Comparison of ENCODE assay signal across 8 cellular contexts in the genomic region with DNA sequence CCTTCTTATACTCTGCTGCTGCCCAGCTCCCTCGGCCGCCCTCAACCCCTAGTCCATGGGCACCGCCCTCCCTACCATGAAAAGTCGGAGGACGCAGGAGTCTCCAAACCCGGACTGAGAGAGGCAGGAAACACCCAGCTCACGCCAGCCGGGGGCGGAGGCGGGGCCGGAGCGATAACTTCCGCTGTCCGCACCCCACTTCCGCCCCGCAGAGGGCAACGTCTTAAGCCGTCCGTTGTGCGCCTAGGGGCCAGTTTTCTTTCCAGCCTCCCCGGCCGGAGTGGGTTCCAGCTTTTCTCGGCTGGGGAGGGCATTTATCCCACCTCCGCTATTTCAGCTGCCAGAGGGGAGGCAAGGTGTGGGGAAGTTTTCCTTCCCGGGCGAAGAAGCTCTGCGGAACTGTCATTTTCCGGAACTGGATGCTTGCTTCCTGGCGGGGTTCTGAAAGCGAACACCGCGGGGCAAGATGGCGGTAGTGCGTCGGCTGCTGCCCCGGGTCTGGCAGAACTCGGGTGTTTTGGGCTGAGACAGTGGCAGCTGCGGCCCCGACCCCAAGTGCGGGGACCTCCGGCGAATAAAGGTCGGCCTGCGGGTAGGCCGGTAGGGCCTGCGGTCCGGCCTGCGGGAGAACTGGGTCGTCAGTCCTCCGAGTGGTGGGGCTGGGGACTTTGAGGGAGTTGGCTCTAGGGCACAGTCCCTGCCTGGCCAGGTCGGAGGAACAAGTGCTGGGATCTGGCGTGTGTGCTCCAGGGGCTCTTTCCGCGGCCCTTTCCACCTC. TPM values are rescaled to one million over a fixed set of nuclear protein-coding genes. Genes with fewer than 3 reads are reported as not detected.
DNase-seq lines count a peak whose midpoint lies in the region; ATAC-seq, FAIRE-seq and TF ChIP-seq lines count a peak whose summit lies in the region.

A gene with protein sequence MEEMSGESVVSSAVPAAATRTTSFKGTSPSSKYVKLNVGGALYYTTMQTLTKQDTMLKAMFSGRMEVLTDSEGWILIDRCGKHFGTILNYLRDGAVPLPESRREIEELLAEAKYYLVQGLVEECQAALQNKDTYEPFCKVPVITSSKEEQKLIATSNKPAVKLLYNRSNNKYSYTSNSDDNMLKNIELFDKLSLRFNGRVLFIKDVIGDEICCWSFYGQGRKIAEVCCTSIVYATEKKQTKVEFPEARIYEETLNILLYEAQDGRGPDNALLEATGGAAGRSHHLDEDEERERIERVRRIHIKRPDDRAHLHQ (minus strand): TSS at position 116 of the 778 bp plus-strand sequence. CDS start 38 bp downstream, at position 78.
TSS of gene UBE3B (plus strand) at position 450 of the 778 bp plus-strand sequence. CDS start 5,918 bp downstream, outside the sequence.

- H3K27me3 ChIP-seq in HUES6 (ENCODE audit: control insufficient read depth, insufficient read depth, low read length), result no peaks in the 10 kb centered on the region
- H3K27me3 ChIP-seq in NT2/D1 (ENCODE audit: insufficient read depth, insufficient read length), result no peaks in the 10 kb centered on the region
- no peaks in the 10 kb centered on the region for H3K27me3 ChIP-seq in H1 (replicated peaks in 1 of 4; ENCODE audit: control insufficient read depth in 3 of 4, extremely low read depth in 1 of 4, insufficient read depth in 3 of 4, low read length in 3 of 4)
- H3K27me3 ChIP-seq in mesendoderm (ENCODE audit: insufficient read depth, low read length, poor library complexity), result no peaks in the 10 kb centered on the region

- H3K56ac ChIP-seq in H1 (replicated peaks; ENCODE audit: insufficient read length, low read depth, low read length), result peak within 1 kb of the TSS; percentile 74
- H3K56ac ChIP-seq in mesendoderm (ENCODE audit: low read length), result peak within 1 kb of the TSS; percentile 98

- H2BK15ac ChIP-seq in H1 (ENCODE audit: low read length) (peak within 1 kb of the TSS; percentile 84; the same call in 1 of the 2 replicates), mesendoderm (replicated peaks; ENCODE audit: low read depth) (no peak within 1 kb of the TSS)

- TF ChIP-seq POLR2A in H1 (IDR thresholded peaks at IDR 0.05; ENCODE audit: control extremely low read depth in 1 of 2, low read depth in 2 of 2, low read length in 2 of 2), result peak; percentile 23 to 72

- H2BK12ac ChIP-seq in H1 (ENCODE audit: low read depth, low read length), result peak within 1 kb of the TSS; percentile 77; the same call in 1 of the 2 replicates

- H4K20me1 ChIP-seq in H1 (replicated peaks in 1 of 2; ENCODE audit: control insufficient read depth in 1 of 2, insufficient read depth in 2 of 2, low read length in 2 of 2), result peaks cover 6 to 19% of the 10 kb centered on the region in 2 experiments

- no peak; a peak in 2 of 4 replicates for TF ChIP-seq RAD21 in H1 (IDR thresholded peaks at IDR 0.05 in 1 of 2, conservative IDR thresholded peaks at IDR 0.05 in 1 of 2; ENCODE audit: low read depth in 2 of 2, low read length in 2 of 2)

- DNase-seq in Caki2 (ENCODE audit: low read depth), result peak; percentile 77
- peak; percentile 85 for DNase-seq in NT2/D1 (ENCODE audit: low read depth, low spot score)
- DNase-seq in activated CD8-positive, alpha-beta memory T cell treated with anti-CD3 and anti-CD28 coated beads for 48 hours (ENCODE audit: low read depth in 2 of 3, low spot score in 2 of 3), result peak; percentile 71 to 85 (median 74)
- peak in 1 of 2 experiments; percentile 93 for DNase-seq in H1 (ENCODE audit: low read depth in 1 of 2, low spot score in 2 of 2)
- peak; percentile 96 for DNase-seq in mesendoderm
- DNase-seq in stimulated activated CD8-positive, alpha-beta memory T cell treated with anti-CD3 and anti-CD28 coated beads, Interleukin-12 subunit alpha, Interleukin-12 subunit beta, amount 100 ng/mL, for 4 hours (ENCODE audit: low read depth), result peak; percentile 74

- TF ChIP-seq EP300 in H1 (IDR thresholded peaks at IDR 0.05; ENCODE audit: borderline replicate concordance in 1 of 2, low read depth in 2 of 2, low read length in 2 of 2), result no peak

- H4K5ac ChIP-seq in H1 (ENCODE audit: insufficient read length, low read depth, low read length), result peak within 1 kb of the TSS; percentile 98
- no peak within 1 kb of the TSS for H4K5ac ChIP-seq in mesendoderm (ENCODE audit: low read length)

- H3K36me3 ChIP-seq in HUES6 (ENCODE audit: control insufficient read depth, insufficient read depth, low read length), result peaks cover 9% of the 10 kb centered on the region; the same call in 1 of the 2 replicates
- peaks cover 58% of the 10 kb centered on the region for H3K36me3 ChIP-seq in NT2/D1 (ENCODE audit: insufficient read depth, insufficient read length, low read length)
- H3K36me3 ChIP-seq in H1 (ENCODE audit: control insufficient read depth in 2 of 4, insufficient read depth in 4 of 4, low read length in 3 of 4), result no peaks in the 10 kb centered on the region; a peak in 1 of 8 replicates
- no peaks in the 10 kb centered on the region for H3K36me3 ChIP-seq in mesendoderm (ENCODE audit: control insufficient read depth, insufficient read depth, low read length)

- peaks cover 11% of the 10 kb centered on the region for H3K23me2 ChIP-seq in H1 (ENCODE audit: low read depth, low read length)

- no peak for TF ChIP-seq CTCF in H1 (IDR thresholded peaks at IDR 0.05; ENCODE audit: control extremely low read depth in 1 of 3, insufficient read depth in 1 of 3, low read depth in 1 of 3, low read length in 3 of 3)

- H3K79me1 ChIP-seq in H1 (ENCODE audit: low read depth, low read length), result peaks cover 14% of the 10 kb centered on the region
- H3K79me1 ChIP-seq in mesendoderm (ENCODE audit: low read length), result peaks cover 27% of the 10 kb centered on the region

- no peak for FAIRE-seq in H1 (lab: Jason Lieb, UNC)

- 1% methylated on average over 41 of the region's 54 CpGs; no CpG with 5 or more reads in 1 of the 2 experiments for WGBS in H1 (ENCODE audit: extremely low coverage in 1 of 2, insufficient coverage in 1 of 2, insufficient read length in 1 of 2, insufficient replicate concordance in 2 of 2, low coverage in 1 of 2, low lambda C conversion rate in 2 of 2, missing lambda C conversion rate in 1 of 2), 2 experiments
- WGBS in mesendoderm (ENCODE audit: extremely low coverage, insufficient coverage, low lambda C conversion rate), result no CpG with 5 or more reads among the region's 54 CpGs

- H3K4ac ChIP-seq in H1 (replicated peaks; ENCODE audit: insufficient read length, low read depth, low read length), result peak within 1 kb of the TSS; percentile 58
- H3K4ac ChIP-seq in mesendoderm (ENCODE audit: low read depth, low read length), result peak within 1 kb of the TSS; percentile 77

- peaks cover 11% of the 10 kb centered on the region; the same call in 1 of the 2 replicates for H3K4me1 ChIP-seq in HUES6 (ENCODE audit: control insufficient read depth, insufficient read depth, low read length)
- H3K4me1 ChIP-seq in NT2/D1 (ENCODE audit: insufficient read depth, insufficient read length), result no peaks in the 10 kb centered on the region
- H3K4me1 ChIP-seq in H1 (replicated peaks in 1 of 4; ENCODE audit: control insufficient read depth in 3 of 4, insufficient read depth in 4 of 4, low read length in 3 of 4), result peaks cover 0 to 10% (median 5%) of the 10 kb centered on the region in 4 experiments; a peak in 4 of 7 replicates
- H3K4me1 ChIP-seq in mesendoderm (ENCODE audit: control insufficient read depth, low read depth, low read length), result peaks cover 6% of the 10 kb centered on the region

- peak within 1 kb of the TSS; percentile 92 for H2BK5ac ChIP-seq in H1 (ENCODE audit: low read depth, low read length)
- H2BK5ac ChIP-seq in mesendoderm (ENCODE audit: low read length), result peak within 1 kb of the TSS; percentile 90

- H3K23ac ChIP-seq in H1 (ENCODE audit: insufficient read length) (no peak within 1 kb of the TSS), mesendoderm (ENCODE audit: low read length) (no peak within 1 kb of the TSS)

- in situ Hi-C loops in Caki2 (cut with HindIII; ENCODE audit: low pct_unique_long_range_greater_than_20kb, low sequenced_read_pairs), result no loop called here

- H3K9me3 ChIP-seq in HUES6 (ENCODE audit: control insufficient read depth, insufficient read depth, low read depth, low read length), result no peaks in the 10 kb centered on the region
- no peaks in the 10 kb centered on the region for H3K9me3 ChIP-seq in NT2/D1 (ENCODE audit: insufficient read depth, low read length)
- no peaks in the 10 kb centered on the region for H3K9me3 ChIP-seq in H1 (ENCODE audit: insufficient read depth in 2 of 2, low read depth in 1 of 2, low read length in 1 of 2)

- no peak within 1 kb of the TSS for H3K14ac ChIP-seq in H1 (ENCODE audit: insufficient read length)

- H3K4me2 ChIP-seq in H1 (ENCODE audit: insufficient read depth in 1 of 2, low read depth in 2 of 2, low read length in 2 of 2) (peak within 1 kb of the TSS; percentile 87 to 98), mesendoderm (ENCODE audit: low read length) (peak within 1 kb of the TSS; percentile 97)

- H3K4me3 ChIP-seq in HUES6 (ENCODE audit: low read depth, low read length) (peak within 1 kb of the TSS; percentile 97), NT2/D1 (ENCODE audit: insufficient read length, low read depth) (peak within 1 kb of the TSS; percentile 82), H1 (ENCODE audit: extremely low read depth in 1 of 4, insufficient read depth in 2 of 4, low read depth in 3 of 4, low read length in 4 of 4) (peak within 1 kb of the TSS; percentile 92 to 97 (median 94)), mesendoderm (ENCODE audit: low read length) (peak within 1 kb of the TSS; percentile 88)

- H4K8ac ChIP-seq in H1 (ENCODE audit: extremely low read depth, insufficient read depth, low read length) (peak within 1 kb of the TSS; percentile 99), mesendoderm (ENCODE audit: low read depth, low read length) (peak within 1 kb of the TSS; percentile 58)

- H2BK120ac ChIP-seq in H1 (replicated peaks; ENCODE audit: low read depth, low read length), result peak within 1 kb of the TSS; percentile 91
- H2BK120ac ChIP-seq in mesendoderm (ENCODE audit: low read depth, low read length), result peak within 1 kb of the TSS; percentile 95

- ATAC-seq in GM21447 (IDR thresholded peaks at IDR 0.05; ENCODE audit: unreplicated experiment), result peak; percentile 90

- CTCF ChIA-PET in H1 (lab: Charles Lee; ENCODE audit: partially characterized antibody), result interaction anchor here (1.4 to 19.5 kb wide), 4 partner anchors 10 to 90 kb away, joined by 4 to 245 read pairs (median 6); no protein-coding TSS in a partner anchor

- no peak within 1 kb of the TSS for H2BK20ac ChIP-seq in H1 (ENCODE audit: low read length)

- POLR2A ChIA-PET in H1 (lab: Charles Lee; ENCODE audit: partially characterized antibody), result interaction anchor here (0.8 to 3.2 kb wide), 9 partner anchors 8 to 109 kb away, joined by 3 to 23 read pairs (median 5); no protein-coding TSS in a partner anchor

- peak within 1 kb of the TSS; percentile 97 for H3K9ac ChIP-seq in HUES6 (ENCODE audit: low read length)
- peak within 1 kb of the TSS; percentile 94 for H3K9ac ChIP-seq in NT2/D1 (ENCODE audit: insufficient read length, low read depth)
- peak within 1 kb of the TSS; percentile 89 to 92 (median 90) for H3K9ac ChIP-seq in H1 (replicated peaks in 1 of 4; ENCODE audit: extremely low read depth in 1 of 4, low read depth in 3 of 4, low read length in 3 of 4)
- peak within 1 kb of the TSS; percentile 76 for H3K9ac ChIP-seq in mesendoderm (ENCODE audit: low read length)

- H2AFZ ChIP-seq in H1 (ENCODE audit: low read length), result peak within 1 kb of the TSS; percentile 99

- H3K27ac ChIP-seq in HUES6 (ENCODE audit: low read depth, low read length) (peak within 1 kb of the TSS; percentile 99), H1 (ENCODE audit: low read depth, low read length) (peak within 1 kb of the TSS; percentile 98), mesendoderm (ENCODE audit: low read depth, low read length) (peak within 1 kb of the TSS; percentile 83)

- H4K91ac ChIP-seq in H1 (replicated peaks; ENCODE audit: insufficient read length, low read length), result peak within 1 kb of the TSS; percentile 94

- H2AK5ac ChIP-seq in H1 (ENCODE audit: low read depth, low read length), result no peak within 1 kb of the TSS
- H2AK5ac ChIP-seq in mesendoderm (ENCODE audit: low read length), result peak within 1 kb of the TSS; percentile 80

- H3K18ac ChIP-seq in H1 (ENCODE audit: extremely low read depth, low read length) (peak within 1 kb of the TSS; percentile 93), mesendoderm (ENCODE audit: low read length) (peak within 1 kb of the TSS; percentile 95)

- H3K79me2 ChIP-seq in H1 (ENCODE audit: control insufficient read depth in 1 of 2, insufficient read depth in 2 of 2, low read length in 2 of 2) (peaks cover 40 to 62% of the 10 kb centered on the region in 2 experiments), mesendoderm (ENCODE audit: control insufficient read depth, insufficient read depth, low read length) (peaks cover 48% of the 10 kb centered on the region)

RNA-seq across cellular contexts. Expression of the first gene that starts in this region (rescaled TPM):
- total RNA-seq in Caki2 (2014; rRNA removed; shearing (Covaris generic); ENCODE audit: low replicate concordance), result 38.5 and 66.7 TPM in 2 replicates
- 52.4 and 54.3 TPM in 2 replicates for total RNA-seq in H1 (2021; fragmentation: NEBNext Ultra II Directional; extraction: Animal tissue kit (Norgen Biotek cat#: 25700))
- polyA plus RNA-seq in H1 (2011; rRNA removed), result 45.3 and 59.6 TPM in 2 replicates
- 47.2 TPM for polyA plus RNA-seq in H1 (2011; cell fraction: cytosol; rRNA removed)
- polyA plus RNA-seq in H1 (2011; cell fraction: nucleus; rRNA removed), result 64.7 TPM
- 35.2 to 45.9 TPM (median 38.3 TPM) in 4 replicates for polyA plus RNA-seq in H1 (2012, experiment 1 of 2)
- 22.6 TPM for polyA plus RNA-seq in H1 (2012, experiment 2 of 2)
- polyA plus RNA-seq in H1 (2013, experiment 1 of 2), result 30.1 TPM
- polyA plus RNA-seq in H1 (2013, experiment 2 of 2), result 33.7 TPM
- polyA minus RNA-seq in H1 (2011; rRNA and poly(A)+ RNA removed), result 113 and 125 TPM in 2 replicates
- polyA minus RNA-seq in H1 (2011; cell fraction: cytosol; rRNA and poly(A)+ RNA removed), result 49.3 TPM
- 86.0 TPM for polyA minus RNA-seq in H1 (2011; cell fraction: nucleus; rRNA and poly(A)+ RNA removed)
- 53.1 TPM for polyA plus RNA-seq in mesendoderm (2013, experiment 1 of 2)
- 49.7 TPM for polyA plus RNA-seq in mesendoderm (2013, experiment 2 of 2)

RNA-seq across cellular contexts. Expression of gene UBE3B, which starts in this region (rescaled TPM):
- total RNA-seq in Caki2 (2014; rRNA removed; shearing (Covaris generic); ENCODE audit: low replicate concordance), result 13.0 and 22.8 TPM in 2 replicates
- 21.1 and 21.8 TPM in 2 replicates for total RNA-seq in H1 (2021; fragmentation: NEBNext Ultra II Directional; extraction: Animal tissue kit (Norgen Biotek cat#: 25700))
- polyA plus RNA-seq in H1 (2011; rRNA removed), result 14.0 and 17.1 TPM in 2 replicates
- 15.4 TPM for polyA plus RNA-seq in H1 (2011; cell fraction: cytosol; rRNA removed)
- polyA plus RNA-seq in H1 (2011; cell fraction: nucleus; rRNA removed), result 42.4 TPM
- polyA plus RNA-seq in H1 (2012, experiment 1 of 2), result 13.8 to 15.2 TPM (median 14.2 TPM) in 4 replicates
- polyA plus RNA-seq in H1 (2012, experiment 2 of 2), result 6.5 TPM
- polyA plus RNA-seq in H1 (2013, experiment 1 of 2), result 14.9 TPM
- polyA plus RNA-seq in H1 (2013, experiment 2 of 2), result 15.1 TPM
- polyA minus RNA-seq in H1 (2011; rRNA and poly(A)+ RNA removed), result 29.4 and 36.8 TPM in 2 replicates
- 13.9 TPM for polyA minus RNA-seq in H1 (2011; cell fraction: cytosol; rRNA and poly(A)+ RNA removed)
- polyA minus RNA-seq in H1 (2011; cell fraction: nucleus; rRNA and poly(A)+ RNA removed), result 40.1 TPM
- 13.1 TPM for polyA plus RNA-seq in mesendoderm (2013, experiment 1 of 2)
- 13.5 TPM for polyA plus RNA-seq in mesendoderm (2013, experiment 2 of 2)
